Comparison of ENCODE assay signal across 17 cellular contexts in the genomic region with DNA sequence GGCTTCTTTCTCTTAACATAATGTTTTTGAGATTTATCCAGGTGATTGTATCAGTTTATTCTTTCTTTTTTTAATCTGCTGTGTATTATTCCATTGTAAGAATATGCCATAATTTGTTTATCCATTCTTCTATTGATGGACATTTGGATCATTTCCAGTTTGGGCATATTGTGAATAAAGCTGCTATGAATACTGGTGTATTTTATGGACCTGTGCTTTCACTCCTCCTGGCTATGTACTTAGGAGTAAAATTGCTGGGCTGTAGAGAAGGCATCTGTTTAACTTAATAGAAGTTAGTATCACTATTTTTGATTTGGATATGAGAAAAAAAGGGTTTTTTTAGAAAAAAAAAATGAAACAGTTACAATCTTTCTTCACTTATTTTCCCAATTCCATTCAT. TPM values are rescaled to one million over a fixed set of nuclear protein-coding genes. Genes with fewer than 3 reads are reported as not detected.
DNase-seq lines count a peak whose midpoint lies in the region; TF ChIP-seq lines count a peak whose summit lies in the region.
"Had no signal": no experiment of that assay in that cellular context is flagged by ENCODE, and none has a peak within 500 bp of the region (broad histone marks: within the 10 kb centered on the region; RNA-seq: fewer than 3 reads in every experiment).

No MANE protein-coding gene starts in this region.

- H3K4me3 ChIP-seq in Peyer's patch = no peak overlapping the region
- H3K4me3 ChIP-seq in spleen = no peak overlapping the region
- H3K4me3 ChIP-seq: cardiac muscle cell, HAP-1, left lung, skin epidermis had no signal

- H3K36me3 Mint-ChIP-seq in T-helper 2 cell treated with Interferon-gamma antibody and Interleukin-4, amounts not matched to agents 5 μg/mL and 100 μg/mL, for 36 hours (ENCODE audit: low read depth) = peaks cover 9% of the 10 kb centered on the region
- peaks cover 1% of the 10 kb centered on the region for H3K36me3 Mint-ChIP-seq in chondrocyte (ENCODE audit: low read depth)
- H3K36me3 Mint-ChIP-seq: type B pancreatic cell had no signal

- no peak for DNase-seq in T-helper 2 cell treated with Interferon-gamma antibody and Interleukin-4, amounts not matched to agents 5 μg/mL and 100 μg/mL, for 36 hours (ENCODE audit: low spot score)
- no peak for DNase-seq in T-helper 2 cell
- no peak for DNase-seq in Peyer's patch
- DNase-seq in chondrocyte (ENCODE audit: low spot score) = no peak
- DNase-seq in spleen = no peak
- no peak for DNase-seq in stimulated activated CD4-positive, alpha-beta T cell treated with anti-CD3 and anti-CD28 coated beads, Interleukin-1b, Interleukin-23, amount 100 ng/mL, for 48 hours
- no peak for DNase-seq in NCI-H226
- no peak for DNase-seq in CD1c-positive myeloid dendritic cell (ENCODE audit: extremely low spot score)
- DNase-seq: DMS53, hypothalamus, left lung had no signal

- H3K9me3 ChIP-seq in Peyer's patch (no peaks in the 10 kb centered on the region), spleen (no peaks in the 10 kb centered on the region)
- H3K9me3 ChIP-seq: HAP-1, left lung, neutrophil had no signal

- no peak for TF ChIP-seq CTCF in Peyer's patch (IDR thresholded peaks at IDR 0.05)
- TF ChIP-seq CTCF in chondrocyte (IDR thresholded peaks at IDR 0.05) = no peak
- TF ChIP-seq CTCF in spleen (IDR thresholded peaks at IDR 0.05 in 8 of 11, conservative IDR thresholded peaks at IDR 0.05 in 3 of 11) = no peak

- peak overlapping the region; percentile 78 for H3K4me3 Mint-ChIP-seq in T-helper 2 cell treated with Interferon-gamma antibody and Interleukin-4, amounts not matched to agents 5 μg/mL and 100 μg/mL, for 36 hours
- H3K4me3 Mint-ChIP-seq in chondrocyte (ENCODE audit: unreplicated experiment) = no peak overlapping the region
- H3K4me3 Mint-ChIP-seq: type B pancreatic cell had no signal

- H3K27ac Mint-ChIP-seq in T-helper 2 cell treated with Interferon-gamma antibody and Interleukin-4, amounts not matched to agents 5 μg/mL and 100 μg/mL, for 36 hours = peak overlapping the region; percentile 58
- peak overlapping the region; percentile 88 for H3K27ac Mint-ChIP-seq in chondrocyte (ENCODE audit: unreplicated experiment)
- H3K27ac Mint-ChIP-seq: type B pancreatic cell had no signal

- H3K27ac ChIP-seq in Peyer's patch (peak overlapping the region; percentile 39 to 77 (median 56)), spleen (peak overlapping the region in 7 of 8 donors; percentile 84 to 90 (median 89))
- H3K27ac ChIP-seq: cardiac muscle cell had no signal

- H3K27me3 ChIP-seq in Peyer's patch (no peaks in the 10 kb centered on the region), spleen (replicated peaks in 1 of 7) (no peaks in the 10 kb centered on the region)
- H3K27me3 ChIP-seq: cardiac muscle cell, left lung, neutrophil had no signal

- H3K9me3 Mint-ChIP-seq in T-helper 2 cell treated with Interferon-gamma antibody and Interleukin-4, amounts not matched to agents 5 μg/mL and 100 μg/mL, for 36 hours = no peaks in the 10 kb centered on the region
- peaks cover 6% of the 10 kb centered on the region for H3K9me3 Mint-ChIP-seq in chondrocyte (ENCODE audit: low read depth)

- TF ChIP-seq POLR2A in Peyer's patch (IDR thresholded peaks at IDR 0.05) = no peak
- TF ChIP-seq POLR2A in spleen (IDR thresholded peaks at IDR 0.05) = no peak

- peaks cover 62% of the 10 kb centered on the region for H3K4me1 Mint-ChIP-seq in T-helper 2 cell treated with Interferon-gamma antibody and Interleukin-4, amounts not matched to agents 5 μg/mL and 100 μg/mL, for 36 hours (ENCODE audit: low read depth)
- H3K4me1 Mint-ChIP-seq in chondrocyte (ENCODE audit: low read depth) = peaks cover 55% of the 10 kb centered on the region

- H3K4me1 ChIP-seq in Peyer's patch (peaks cover 0 to 11% (median 0%) of the 10 kb centered on the region in 4 donors), spleen (peaks cover 16 to 76% (median 59%) of the 10 kb centered on the region in 6 donors)
- H3K4me1 ChIP-seq: HAP-1 had no signal

- no peaks in the 10 kb centered on the region for H3K36me3 ChIP-seq in Peyer's patch
- H3K36me3 ChIP-seq in spleen = no peaks in the 10 kb centered on the region
- H3K36me3 ChIP-seq: cardiac muscle cell, HAP-1, left lung, neutrophil had no signal

- H3K27me3 Mint-ChIP-seq in T-helper 2 cell treated with Interferon-gamma antibody and Interleukin-4, amounts not matched to agents 5 μg/mL and 100 μg/mL, for 36 hours (ENCODE audit: low read depth) = no peaks in the 10 kb centered on the region
- H3K27me3 Mint-ChIP-seq in chondrocyte (ENCODE audit: low read depth) = no peaks in the 10 kb centered on the region
- H3K27me3 Mint-ChIP-seq: type B pancreatic cell had no signal

- intact Hi-C loops in spleen (cut with DNase I; ENCODE audit: low total_unique reads) = no loop called here

RNA-seq across cellular contexts. Expression of gene FAM9C, which starts 50.0 kb away (rescaled TPM):
- 1 to 10 TPM in 1 of 4 donors, under 1 TPM in 1, not detected in 2; 0.57 to 1.6 TPM for total RNA-seq in Peyer's patch
- total RNA-seq in chondrocyte = not detected in 3 replicates
- 10 to 100 TPM in 3 of 7 donors, under 1 TPM in 2, not detected in 2; 0.09 to 56.0 (median 12.3) TPM for total RNA-seq in spleen
- 10 to 100 TPM in 1 of 3 donors, under 1 TPM in 1, not detected in 1; 0.16 to 10.5 TPM for polyA plus RNA-seq in spleen
- total RNA-seq: cardiac muscle cell, left lung had no signal
- polyA plus RNA-seq: cardiac muscle cell, esophagus had no signal
